Comparison of ENCODE assay signal across 24 cellular contexts in genomic region chr9:124520206-124520596, GRCh38. TPM values are rescaled to one million over a fixed set of nuclear protein-coding genes. Genes with fewer than 3 reads are reported as not detected.
DNase-seq lines count a peak whose midpoint lies in the region; ATAC-seq and TF ChIP-seq lines count a peak whose summit lies in the region.
"Had no signal": no experiment of that assay in that cellular context is flagged by ENCODE, and none has a peak within 500 bp of the region (broad histone marks: within the 10 kb centered on the region; RNA-seq: fewer than 3 reads in every experiment).

No MANE protein-coding gene starts in this region.

- H4K20me1 ChIP-seq in hepatocyte (ENCODE audit: insufficient read depth, poor library complexity, severe bottlenecking), result no peaks in the 10 kb centered on the region

- no peak overlapping the region for H2AFZ ChIP-seq in hepatocyte

- DNase-seq in hepatocyte (ENCODE audit: low spot score) (no peak), pons (ENCODE audit: low spot score) (peak; percentile 91), GOT3 (lab: John Stamatoyannopoulos, UW) (no peak)
- no peak for DNase-seq in activated CD8-positive, alpha-beta memory T cell treated with anti-CD3 and anti-CD28 coated beads for 24 hours
- DNase-seq: activated CD4-positive, alpha-beta T cell treated with anti-CD3 and anti-CD28 coated beads for 36 hours; activated naive CD4-positive, alpha-beta T cell treated with anti-CD3 and anti-CD28 coated beads for 36 hours; activated T-cell treated with anti-CD3 and anti-CD28 coated beads, Interleukin-2, amount 50 U/mL, for 72 hours; CD4-positive, alpha-beta memory T cell; erythroblast; foreskin fibroblast; lower lobe of right lung; NCI-H1417 treated with DMSO at 0.1 percent for 48 hours; NCI-H446 treated with DMSO at 0.1 percent for 48 hours; NK-92 treated with Interleukin-12 subunit alpha and Interleukin-12 subunit beta, amount 100 ng/mL, for 24 hours; occipital lobe; Peyer's patch had no signal

- H3K27ac ChIP-seq in angular gyrus (ENCODE audit: low read depth, low read length) (peak overlapping the region; percentile 24), hepatocyte (peak overlapping the region; percentile 39)
- H3K27ac ChIP-seq: HL-60, lower lobe of right lung, Peyer's patch had no signal

- H3K36me3 ChIP-seq in hepatocyte (replicated peaks; ENCODE audit: insufficient read depth, low read depth), result no peaks in the 10 kb centered on the region
- H3K36me3 ChIP-seq: lower lobe of right lung, Peyer's patch had no signal

- H3K9me2 ChIP-seq in hepatocyte (replicated peaks; ENCODE audit: insufficient read depth), result no peaks in the 10 kb centered on the region

- peak overlapping the region; percentile 39 for H3K4me2 ChIP-seq in hepatocyte

- no peak for TF ChIP-seq CTCF in hepatocyte (IDR thresholded peaks at IDR 0.05; ENCODE audit: poor library complexity)

- no peaks in the 10 kb centered on the region for H3K27me3 ChIP-seq in hepatocyte
- H3K27me3 ChIP-seq: Peyer's patch had no signal

- no peaks in the 10 kb centered on the region for H3K9me3 ChIP-seq in hepatocyte (ENCODE audit: low read depth)
- H3K9me3 ChIP-seq: lower lobe of right lung, Peyer's patch had no signal

- H3K4me3 ChIP-seq in hepatocyte, result no peak overlapping the region
- H3K4me3 ChIP-seq: lower lobe of right lung, Peyer's patch had no signal

- WGBS in hepatocyte (ENCODE audit: low lambda C conversion rate, missing lambda C conversion rate), result 37% methylated on average over 7 of the region's 7 CpGs

- ATAC-seq in HG03342 (IDR thresholded peaks at IDR 0.05; ENCODE audit: unreplicated experiment) (no peak), GM19023 (IDR thresholded peaks at IDR 0.05; ENCODE audit: unreplicated experiment) (no peak)
- ATAC-seq: activated CD4-positive, alpha-beta T cell treated with anti-CD3 and anti-CD28 coated beads for 36 hours; activated T-cell treated with anti-CD3 and anti-CD28 coated beads, Interleukin-2, amount 50 U/mL, for 72 hours; lower lobe of right lung had no signal

- peaks cover 8% of the 10 kb centered on the region for H3K4me1 ChIP-seq in hepatocyte (ENCODE audit: insufficient read depth)
- H3K4me1 ChIP-seq: lower lobe of right lung, Peyer's patch had no signal

- no peaks in the 10 kb centered on the region for H3K79me2 ChIP-seq in hepatocyte

RNA-seq across cellular contexts. Expression of gene NR5A1, which starts 13.0 kb away (rescaled TPM):
- 0.07 and 0.20 TPM in 2 replicates for total RNA-seq in hepatocyte
- polyA plus RNA-seq in hepatocyte, result 0.13 and 0.36 TPM in 2 replicates
- total RNA-seq: activated CD4-positive, alpha-beta T cell treated with anti-CD3 and anti-CD28 coated beads for 36 hours; activated naive CD4-positive, alpha-beta T cell treated with anti-CD3 and anti-CD28 coated beads for 36 hours; CD4-positive, alpha-beta memory T cell; lower lobe of right lung; MCF 10A; myocyte; T-helper 1 cell treated with Interleukin-12 subunit alpha and Interleukin-12 subunit beta and Interleukin-4 antibody, amounts not matched to agents 30 ng/mL and 1 ng/mL, for 36 hours had no signal
- polyA plus RNA-seq: CD4-positive, alpha-beta memory T cell; keratinocyte had no signal
